ENCODE assay signal across 7 cellular contexts in genomic region chr21:10384304-10384861, GRCh38.
DNase-seq lines count a peak whose midpoint lies in the region; ATAC-seq and TF ChIP-seq lines count a peak whose summit lies in the region.
"Not testable (repeated sequence)": the region's sequence is repeated elsewhere in the genome, so short reads cannot be mapped to it uniquely, and the experiment has no call there.

No MANE protein-coding gene starts in this region.

- H3K27me3 ChIP-seq in HUES48 (ENCODE audit: control insufficient read depth, insufficient read depth, low read length); esophagus muscularis mucosa; lung (ENCODE audit: control insufficient read depth, insufficient read depth); upper lobe of right lung: not testable (repeated sequence)

- 58% methylated on average over 3 of the region's 3 CpGs for WGBS in esophagus muscularis mucosa
- 45 to 61% methylated on average over 3 of the region's 3 CpGs for WGBS in lung, 2 donors

- ATAC-seq in lung (ENCODE audit: insufficient read depth, low FRiP score); upper lobe of right lung: not testable (repeated sequence)

- H3K4me1 ChIP-seq in HUES48 (ENCODE audit: control insufficient read depth, insufficient read depth, low read length); esophagus muscularis mucosa; lung (ENCODE audit: control insufficient read depth in 2 of 2, insufficient read depth in 2 of 2, low read length in 2 of 2); upper lobe of right lung: not testable (repeated sequence)

- H3K4me3 ChIP-seq in HUES48 (ENCODE audit: low read depth, low read length) (peak overlapping the region; percentile 24; the same call in 1 of the 2 replicates), iPS-18c (ENCODE audit: insufficient read depth, low read depth, low read length) (peak overlapping the region; percentile 41; the same call in 1 of the 2 replicates)
- not testable (repeated sequence) for H3K4me3 ChIP-seq in coronary artery, esophagus muscularis mucosa, lung, upper lobe of right lung

- peak; percentile 63 for DNase-seq in coronary artery (ENCODE audit: low spot score)
- peak; percentile 91 for DNase-seq in esophagus muscularis mucosa (ENCODE audit: extremely low spot score)
- peak; percentile 24 for DNase-seq in lung (ENCODE audit: low spot score)
- DNase-seq in mesenteric fat pad (ENCODE audit: low spot score): peak; percentile 78
- peak; percentile 61 for DNase-seq in upper lobe of right lung

- not testable (repeated sequence) for H3K27ac ChIP-seq in HUES48 (ENCODE audit: low read depth, low read length); coronary artery; esophagus muscularis mucosa (replicated peaks in 1 of 4); lung (ENCODE audit: low read depth in 1 of 2, low read length in 1 of 2); upper lobe of right lung

- H3K9ac ChIP-seq in HUES48 (ENCODE audit: low read depth, low read length): not testable (repeated sequence)

- not testable (repeated sequence) for TF ChIP-seq CTCF in coronary artery (IDR thresholded peaks at IDR 0.05); esophagus muscularis mucosa (IDR thresholded peaks at IDR 0.05); lung (IDR thresholded peaks at IDR 0.05; ENCODE audit: control extremely low read depth, extremely low read depth); upper lobe of right lung (IDR thresholded peaks at IDR 0.05)

- TF ChIP-seq EP300 in esophagus muscularis mucosa (IDR thresholded peaks at IDR 0.05): not testable (repeated sequence)

- not testable (repeated sequence) for H3K36me3 ChIP-seq in HUES48 (ENCODE audit: control insufficient read depth, insufficient read depth, low read length); esophagus muscularis mucosa; lung (ENCODE audit: control insufficient read depth in 2 of 2, insufficient read depth in 2 of 2, low read length in 2 of 2); upper lobe of right lung

- TF ChIP-seq POLR2A in esophagus muscularis mucosa (IDR thresholded peaks at IDR 0.05; ENCODE audit: low read depth): not testable (repeated sequence)

- intact Hi-C loops in esophagus muscularis mucosa (cut with DNase I); upper lobe of right lung (cut with DNase I): not testable (repeated sequence)

- H3K9me3 ChIP-seq in HUES48 (ENCODE audit: control insufficient read depth, insufficient read depth, low read length): peaks cover 91% of the 10 kb centered on the region
- peaks cover 0 to 51% (median 20%) of the 10 kb centered on the region in 4 donors for H3K9me3 ChIP-seq in esophagus muscularis mucosa
- peaks cover 62% of the 10 kb centered on the region for H3K9me3 ChIP-seq in iPS-18c (ENCODE audit: control insufficient read depth, insufficient read depth, low read length)
- H3K9me3 ChIP-seq in lung (ENCODE audit: control insufficient read depth in 2 of 2, insufficient read depth in 1 of 2, low read length in 1 of 2): peaks cover 6 to 30% of the 10 kb centered on the region in 2 donors
- peaks cover 13% of the 10 kb centered on the region for H3K9me3 ChIP-seq in upper lobe of right lung

Comparison
In these comparisons a context has a peak if more than half of its experiments do, and no peak if none do; other contexts are left out.
1. DNase-seq: peak in every context shown above with its lines; median percentile 91 in esophagus muscularis mucosa; 78 in mesenteric fat pad; 63 in coronary artery; 61 in upper lobe of right lung; 24 in lung.